ENCODE assay signal across 29 cellular contexts in the genomic region with DNA sequence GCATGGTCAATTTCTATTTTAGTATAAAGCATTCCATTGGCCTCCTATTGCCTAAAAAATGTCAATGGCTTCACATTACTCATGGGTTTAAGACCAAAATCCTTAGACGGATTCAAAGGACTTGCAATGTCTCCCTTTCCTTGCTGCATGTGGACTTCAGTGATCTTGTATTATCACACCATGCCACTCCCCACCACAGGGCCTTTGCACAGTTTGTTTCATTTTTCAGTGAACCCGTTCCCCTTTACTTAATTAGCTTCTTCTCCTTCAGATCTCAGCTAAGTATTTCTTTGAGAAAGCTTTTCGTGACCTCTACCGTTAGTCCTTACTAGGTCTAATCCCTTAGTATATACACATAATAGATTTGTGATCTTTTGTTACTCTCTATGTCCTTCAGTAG.
"Had no signal": no experiment of that assay in that cellular context is flagged by ENCODE, and none has a peak within 500 bp of the region (broad histone marks: within the 10 kb centered on the region; RNA-seq: fewer than 3 reads in every experiment).

No MANE protein-coding gene starts in this region.

- DNase-seq: activated CD4-positive, alpha-beta memory T cell treated with anti-CD3 and anti-CD28 coated beads, Interleukin-2, amount 10 ng/mL, durations not matched to agents 7 days and 5 days; activated CD4-positive, alpha-beta T cell treated with anti-CD3 and anti-CD28 coated beads for 36 hours; activated CD4-positive, alpha-beta T cell treated with anti-CD3 and anti-CD28 coated beads, Interleukin-2, amount 10 ng/mL, durations not matched to agents 24 days and 14 days; activated CD4-positive, CD25-positive, alpha-beta regulatory T cell; activated CD4-positive, CD25-positive, alpha-beta regulatory T cell treated with anti-CD3 and anti-CD28 coated beads, Interleukin-2, amount 50 U/mL, for 72 hours; activated CD8-positive, alpha-beta memory T cell treated with anti-CD3 and anti-CD28 coated beads, Interleukin-2, amount 50 U/mL, for 48 hours; activated gamma-delta T cell; activated naive CD4-positive, alpha-beta T cell; activated naive CD4-positive, alpha-beta T cell treated with anti-CD3 and anti-CD28 coated beads, Interleukin-2, amount 10 ng/mL, durations not matched to agents 7 days and 5 days; activated naive CD8-positive, alpha-beta T cell treated with anti-CD3 and anti-CD28 coated beads, Interleukin-2, amount 10 ng/mL, durations not matched to agents 7 days and 5 days; activated T-cell treated with anti-CD3 and anti-CD28 coated beads for 4 hours; activated T-cell treated with anti-CD3 and anti-CD28 coated beads, Interleukin-2, amount 50 U/mL, for 24 hours; activated T-cell treated with anti-CD3 and anti-CD28 coated beads, Interleukin-2, amount 50 U/mL, for 72 hours; brain microvascular endothelial cell; caudate nucleus; cortex of kidney; dermis blood vessel endothelial cell; effector CD4-positive, alpha-beta T cell; effector memory CD8-positive, alpha-beta T cell; foreskin fibroblast; head of caudate nucleus; T-helper 1 cell; T-helper 17 cell; T1000 had no signal

- H3K9me3 ChIP-seq: ascending aorta had no signal

- FAIRE-seq: colon, frontal cortex had no signal

- H3K27me3 Mint-ChIP-seq: activated CD4-positive, alpha-beta memory T cell treated with anti-CD3 and anti-CD28 coated beads, Interleukin-2, amount 10 ng/mL, durations not matched to agents 7 days and 5 days; activated CD4-positive, alpha-beta T cell treated with anti-CD3 and anti-CD28 coated beads for 36 hours; activated CD4-positive, alpha-beta T cell treated with anti-CD3 and anti-CD28 coated beads, Interleukin-2, amount 10 ng/mL, durations not matched to agents 24 days and 14 days; activated naive CD4-positive, alpha-beta T cell treated with anti-CD3 and anti-CD28 coated beads, Interleukin-2, amount 10 ng/mL, durations not matched to agents 7 days and 5 days; activated T-cell treated with anti-CD3 and anti-CD28 coated beads, Interleukin-2, amount 50 U/mL, for 24 hours; T-helper 17 cell had no signal

- ATAC-seq: activated CD4-positive, alpha-beta T cell treated with anti-CD3 and anti-CD28 coated beads for 36 hours; activated naive CD4-positive, alpha-beta T cell treated with anti-CD3 and anti-CD28 coated beads, Interleukin-2, amount 50 U/mL, for 72 hours; activated T-cell treated with anti-CD3 and anti-CD28 coated beads, Interleukin-2, amount 50 U/mL, for 72 hours; effector memory CD8-positive, alpha-beta T cell; T-helper 17 cell had no signal

- H3K27ac ChIP-seq: ascending aorta, brain microvascular endothelial cell had no signal

- H3K4me1 Mint-ChIP-seq: activated CD4-positive, alpha-beta memory T cell treated with anti-CD3 and anti-CD28 coated beads, Interleukin-2, amount 10 ng/mL, durations not matched to agents 7 days and 5 days; activated CD4-positive, alpha-beta T cell treated with anti-CD3 and anti-CD28 coated beads for 36 hours; activated CD4-positive, alpha-beta T cell treated with anti-CD3 and anti-CD28 coated beads, Interleukin-2, amount 10 ng/mL, durations not matched to agents 24 days and 14 days; activated naive CD4-positive, alpha-beta T cell treated with anti-CD3 and anti-CD28 coated beads, Interleukin-2, amount 10 ng/mL, durations not matched to agents 7 days and 5 days; activated naive CD8-positive, alpha-beta T cell treated with anti-CD3 and anti-CD28 coated beads, Interleukin-2, amount 10 ng/mL, durations not matched to agents 7 days and 5 days; T-helper 17 cell had no signal

- H3K4me3 ChIP-seq: ascending aorta had no signal

- H3K27ac Mint-ChIP-seq: activated CD4-positive, alpha-beta memory T cell treated with anti-CD3 and anti-CD28 coated beads, Interleukin-2, amount 10 ng/mL, durations not matched to agents 7 days and 5 days; activated CD4-positive, alpha-beta T cell treated with anti-CD3 and anti-CD28 coated beads for 36 hours; activated CD4-positive, alpha-beta T cell treated with anti-CD3 and anti-CD28 coated beads, Interleukin-2, amount 10 ng/mL, durations not matched to agents 24 days and 14 days; activated naive CD4-positive, alpha-beta T cell treated with anti-CD3 and anti-CD28 coated beads, Interleukin-2, amount 10 ng/mL, durations not matched to agents 7 days and 5 days; activated naive CD4-positive, alpha-beta T cell treated with anti-CD3 and anti-CD28 coated beads, Interleukin-2, amount 50 U/mL, for 72 hours; activated naive CD8-positive, alpha-beta T cell treated with anti-CD3 and anti-CD28 coated beads, Interleukin-2, amount 10 ng/mL, durations not matched to agents 7 days and 5 days; activated T-cell treated with anti-CD3 and anti-CD28 coated beads, Interleukin-2, amount 50 U/mL, for 24 hours; activated T-cell treated with anti-CD3 and anti-CD28 coated beads, Interleukin-2, amount 50 U/mL, for 72 hours; effector memory CD8-positive, alpha-beta T cell; T-helper 17 cell; T-helper 2 cell treated with Interferon-gamma antibody and Interleukin-4, amounts not matched to agents 5 μg/mL and 100 μg/mL, for 36 hours had no signal

- H3K36me3 ChIP-seq: ascending aorta, brain microvascular endothelial cell had no signal

- H3K4me1 ChIP-seq: ascending aorta had no signal

- H3K36me3 Mint-ChIP-seq: activated naive CD4-positive, alpha-beta T cell treated with anti-CD3 and anti-CD28 coated beads, Interleukin-2, amount 10 ng/mL, durations not matched to agents 7 days and 5 days; activated naive CD4-positive, alpha-beta T cell treated with anti-CD3 and anti-CD28 coated beads, Interleukin-2, amount 50 U/mL, for 72 hours had no signal

- H3K4me3 Mint-ChIP-seq: activated CD4-positive, alpha-beta memory T cell treated with anti-CD3 and anti-CD28 coated beads, Interleukin-2, amount 10 ng/mL, durations not matched to agents 7 days and 5 days; activated CD4-positive, alpha-beta T cell treated with anti-CD3 and anti-CD28 coated beads for 36 hours; activated CD4-positive, alpha-beta T cell treated with anti-CD3 and anti-CD28 coated beads, Interleukin-2, amount 10 ng/mL, durations not matched to agents 24 days and 14 days; activated naive CD4-positive, alpha-beta T cell treated with anti-CD3 and anti-CD28 coated beads, Interleukin-2, amount 10 ng/mL, durations not matched to agents 7 days and 5 days; activated naive CD8-positive, alpha-beta T cell treated with anti-CD3 and anti-CD28 coated beads, Interleukin-2, amount 10 ng/mL, durations not matched to agents 7 days and 5 days; activated T-cell treated with anti-CD3 and anti-CD28 coated beads, Interleukin-2, amount 50 U/mL, for 24 hours; activated T-cell treated with anti-CD3 and anti-CD28 coated beads, Interleukin-2, amount 50 U/mL, for 72 hours; effector memory CD8-positive, alpha-beta T cell; T-helper 17 cell; T-helper 2 cell treated with Interferon-gamma antibody and Interleukin-4, amounts not matched to agents 5 μg/mL and 100 μg/mL, for 36 hours had no signal

- H3K9me3 Mint-ChIP-seq: activated naive CD4-positive, alpha-beta T cell treated with anti-CD3 and anti-CD28 coated beads, Interleukin-2, amount 10 ng/mL, durations not matched to agents 7 days and 5 days; activated naive CD4-positive, alpha-beta T cell treated with anti-CD3 and anti-CD28 coated beads, Interleukin-2, amount 50 U/mL, for 72 hours; activated T-cell treated with anti-CD3 and anti-CD28 coated beads, Interleukin-2, amount 50 U/mL, for 24 hours; activated T-cell treated with anti-CD3 and anti-CD28 coated beads, Interleukin-2, amount 50 U/mL, for 72 hours; effector memory CD8-positive, alpha-beta T cell; T-helper 2 cell treated with Interferon-gamma antibody and Interleukin-4, amounts not matched to agents 5 μg/mL and 100 μg/mL, for 36 hours had no signal

- H3K27me3 ChIP-seq: ascending aorta, brain microvascular endothelial cell had no signal
